Comparison of ENCODE assay signal across 26 cellular contexts in genomic region chr5:28500511-28500910, GRCh38.
"Had no signal": no experiment of that assay in that cellular context is flagged by ENCODE, and none has a peak within 500 bp of the region (broad histone marks: within the 10 kb centered on the region; RNA-seq: fewer than 3 reads in every experiment).

No MANE protein-coding gene starts in this region.

- H3K4me1 Mint-ChIP-seq: activated CD4-positive, alpha-beta T cell treated with anti-CD3 and anti-CD28 coated beads, Interleukin-2, amount 10 ng/mL, durations not matched to agents 7 days and 5 days; activated naive CD4-positive, alpha-beta T cell treated with anti-CD3 and anti-CD28 coated beads, Interleukin-2, amount 50 U/mL, for 24 hours; activated naive CD8-positive, alpha-beta T cell treated with anti-CD3 and anti-CD28 coated beads for 36 hours; activated naive CD8-positive, alpha-beta T cell treated with anti-CD3 and anti-CD28 coated beads, Interleukin-2, amount 50 U/mL, for 24 hours; activated T-helper 17 cell treated with anti-CD3 and anti-CD28 coated beads, Interleukin-2, amount 50 U/mL, for 72 hours; brain had no signal

- ATAC-seq: activated CD8-positive, alpha-beta T cell treated with anti-CD3 and anti-CD28 coated beads for 36 hours; activated naive CD8-positive, alpha-beta T cell treated with anti-CD3 and anti-CD28 coated beads, Interleukin-2, amount 50 U/mL, for 24 hours; activated T-cell treated with anti-CD3 and anti-CD28 coated beads, Interleukin-2, amount 50 U/mL, for 4 hours; activated T-helper 17 cell treated with anti-CD3 and anti-CD28 coated beads, Interleukin-2, amount 50 U/mL, for 72 hours; gastroesophageal sphincter; heart right ventricle; WTC11 had no signal

- DNase-seq: activated CD4-positive, alpha-beta T cell treated with anti-CD3 and anti-CD28 coated beads for 1 hour; activated CD4-positive, alpha-beta T cell treated with anti-CD3 and anti-CD28 coated beads for 4 hours; activated CD4-positive, alpha-beta T cell treated with anti-CD3 and anti-CD28 coated beads, Interleukin-2, amount 10 ng/mL, durations not matched to agents 7 days and 5 days; activated CD4-positive, alpha-beta T cell treated with anti-CD3 and anti-CD28 coated beads, Interleukin-2, amount 50 U/mL, for 4 hours; activated CD8-positive, alpha-beta memory T cell treated with anti-CD3 and anti-CD28 coated beads for 24 hours; activated CD8-positive, alpha-beta T cell treated with anti-CD3 and anti-CD28 coated beads for 36 hours; activated effector memory CD4-positive, alpha-beta T cell treated with Interleukin-2 at 50 U/mL for 16 hours; activated gamma-delta T cell treated with Interleukin-2 at 50 U/mL for 16 hours; activated naive CD4-positive, alpha-beta T cell treated with Interleukin-2 at 50 U/mL for 16 hours; activated naive CD8-positive, alpha-beta T cell treated with anti-CD3 and anti-CD28 coated beads for 36 hours; activated naive CD8-positive, alpha-beta T cell treated with anti-CD3 and anti-CD28 coated beads, Interleukin-2, amount 50 U/mL, for 24 hours; activated T-cell treated with anti-CD3 and anti-CD28 coated beads, Interleukin-2, amount 50 U/mL, for 4 hours; adrenal gland; central memory CD4-positive, alpha-beta T cell; cerebellar nuclear complex; colonic mucosa; effector CD8-positive, alpha-beta T cell; esophagus squamous epithelium; foreskin melanocyte; heart right ventricle; T-helper 2 cell had no signal

- H3K4me3 Mint-ChIP-seq: activated CD4-positive, alpha-beta T cell treated with anti-CD3 and anti-CD28 coated beads, Interleukin-2, amount 10 ng/mL, durations not matched to agents 7 days and 5 days; activated CD8-positive, alpha-beta T cell treated with anti-CD3 and anti-CD28 coated beads for 36 hours; activated naive CD4-positive, alpha-beta T cell treated with anti-CD3 and anti-CD28 coated beads, Interleukin-2, amount 50 U/mL, for 24 hours; activated naive CD8-positive, alpha-beta T cell treated with anti-CD3 and anti-CD28 coated beads for 36 hours; activated naive CD8-positive, alpha-beta T cell treated with anti-CD3 and anti-CD28 coated beads, Interleukin-2, amount 50 U/mL, for 24 hours; activated T-cell treated with anti-CD3 and anti-CD28 coated beads, Interleukin-2, amount 50 U/mL, for 4 hours; activated T-helper 17 cell treated with anti-CD3 and anti-CD28 coated beads, Interleukin-2, amount 50 U/mL, for 72 hours; brain; WTC11 had no signal

- H3K27me3 Mint-ChIP-seq: activated CD4-positive, alpha-beta T cell treated with anti-CD3 and anti-CD28 coated beads, Interleukin-2, amount 10 ng/mL, durations not matched to agents 7 days and 5 days; activated CD8-positive, alpha-beta T cell treated with anti-CD3 and anti-CD28 coated beads for 36 hours; activated naive CD4-positive, alpha-beta T cell treated with anti-CD3 and anti-CD28 coated beads, Interleukin-2, amount 50 U/mL, for 24 hours; activated naive CD8-positive, alpha-beta T cell treated with anti-CD3 and anti-CD28 coated beads for 36 hours; activated naive CD8-positive, alpha-beta T cell treated with anti-CD3 and anti-CD28 coated beads, Interleukin-2, amount 50 U/mL, for 24 hours; activated T-helper 17 cell treated with anti-CD3 and anti-CD28 coated beads, Interleukin-2, amount 50 U/mL, for 72 hours; brain had no signal

- H3K27ac Mint-ChIP-seq: activated CD4-positive, alpha-beta T cell treated with anti-CD3 and anti-CD28 coated beads, Interleukin-2, amount 10 ng/mL, durations not matched to agents 7 days and 5 days; activated CD8-positive, alpha-beta T cell treated with anti-CD3 and anti-CD28 coated beads for 36 hours; activated naive CD4-positive, alpha-beta T cell treated with anti-CD3 and anti-CD28 coated beads, Interleukin-2, amount 50 U/mL, for 24 hours; activated naive CD8-positive, alpha-beta T cell treated with anti-CD3 and anti-CD28 coated beads for 36 hours; activated naive CD8-positive, alpha-beta T cell treated with anti-CD3 and anti-CD28 coated beads, Interleukin-2, amount 50 U/mL, for 24 hours; activated T-helper 17 cell treated with anti-CD3 and anti-CD28 coated beads, Interleukin-2, amount 50 U/mL, for 72 hours; brain; WTC11 had no signal

- H3K9me3 Mint-ChIP-seq: activated naive CD4-positive, alpha-beta T cell treated with anti-CD3 and anti-CD28 coated beads, Interleukin-2, amount 50 U/mL, for 24 hours had no signal

- H3K36me3 Mint-ChIP-seq: activated naive CD4-positive, alpha-beta T cell treated with anti-CD3 and anti-CD28 coated beads, Interleukin-2, amount 50 U/mL, for 24 hours; activated naive CD8-positive, alpha-beta T cell treated with anti-CD3 and anti-CD28 coated beads for 36 hours; brain had no signal
